ENCODE assay signal across 1 cellular context in genomic region chr5:171313481-171314206, GRCh38.
TF ChIP-seq lines count a peak whose summit lies in the region.

No MANE protein-coding gene starts in this region.

TF ChIP-seq in GM23338, 12 proteins besides CTCF, POLR2A, EP300 and RAD21 (continued from another document):
- TF ChIP-seq ZNF462 (CRISPR knock-in tag; IDR thresholded peaks at IDR 0.05) (no peak), EZH2phosphoT487 (IDR thresholded peaks at IDR 0.05; ENCODE audit: unreplicated experiment) (peak; percentile 91), NANOG (IDR thresholded peaks at IDR 0.05; ENCODE audit: borderline replicate concordance) (no peak), ZNF114 (CRISPR knock-in tag; IDR thresholded peaks at IDR 0.05) (no peak), ETS1 (IDR thresholded peaks at IDR 0.05) (no peak), STAT1 (IDR thresholded peaks at IDR 0.05; ENCODE audit: unreplicated experiment) (no peak)
TF ChIP-seq in GM23338: peak in this region for 2.
